ENCODE assay signal across 21 cellular contexts in genomic region chr18:2082676-2083075, GRCh38.
"Had no signal": no experiment of that assay in that cellular context is flagged by ENCODE, and none has a peak within 500 bp of the region (broad histone marks: within the 10 kb centered on the region; RNA-seq: fewer than 3 reads in every experiment).

No MANE protein-coding gene starts in this region.

- H3K4me2 ChIP-seq: SK-N-SH had no signal

- H3K27ac Mint-ChIP-seq: T-cell had no signal

- ATAC-seq: HepG2, T-cell had no signal

- H3K4me1 Mint-ChIP-seq: T-cell had no signal

- H3K9me3 ChIP-seq: SK-N-SH had no signal

- H3K9me3 Mint-ChIP-seq: T-cell had no signal

- H3K36me3 Mint-ChIP-seq: T-cell had no signal

- H3K9me2 ChIP-seq: SK-N-SH had no signal

- DNase-seq: IMR-90, Karpas-422, KG1, NCI-H1048, NCI-H1105, NCI-H1417, NCI-H1436 treated with DMSO at 0.1 percent for 48 hours, NCI-H1694, NCI-H1930, NCI-H2081, NCI-H2107, NCI-H2227 treated with DMSO at 0.1 percent for 48 hours, NCI-H524, NCI-H526 treated with DMSO at 0.1 percent for 48 hours, NCI-H774, Right ventricle myocardium superior, RPMI8226, SK-N-SH, SW 1271, T-cell had no signal

- H3K4me3 Mint-ChIP-seq: T-cell had no signal

- H3K27me3 Mint-ChIP-seq: T-cell had no signal
